In the genomic region with DNA sequence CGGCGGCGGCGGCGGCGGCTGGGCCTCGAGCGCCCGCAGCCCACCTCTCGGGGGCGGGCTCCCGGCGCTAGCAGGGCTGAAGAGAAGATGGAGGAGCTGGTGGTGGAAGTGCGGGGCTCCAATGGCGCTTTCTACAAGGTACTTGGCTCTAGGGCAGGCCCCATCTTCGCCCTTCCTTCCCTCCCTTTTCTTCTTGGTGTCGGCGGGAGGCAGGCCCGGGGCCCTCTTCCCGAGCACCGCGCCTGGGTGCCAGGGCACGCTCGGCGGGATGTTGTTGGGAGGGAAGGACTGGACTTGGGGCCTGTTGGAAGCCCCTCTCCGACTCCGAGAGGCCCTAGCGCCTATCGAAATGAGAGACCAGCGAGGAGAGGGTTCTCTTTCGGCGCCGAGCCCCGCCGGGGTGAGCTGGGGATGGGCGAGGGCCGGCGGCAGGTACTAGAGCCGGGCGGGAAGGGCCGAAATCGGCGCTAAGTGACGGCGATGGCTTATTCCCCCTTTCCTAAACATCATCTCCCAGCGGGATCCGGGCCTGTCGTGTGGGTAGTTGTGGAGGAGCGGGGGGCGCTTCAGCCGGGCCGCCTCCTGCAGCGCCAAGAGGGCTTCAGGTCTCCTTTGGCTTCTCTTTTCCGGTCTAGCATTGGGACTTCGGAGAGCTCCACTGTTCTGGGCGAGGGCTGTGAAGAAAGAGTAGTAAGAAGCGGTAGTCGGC, we compare ENCODE assay signal across 1 cellular context.
TF ChIP-seq lines count a peak whose summit lies in the region.

No MANE protein-coding gene starts in this region.

TF ChIP-seq in HEK293, 187 proteins besides CTCF, POLR2A, EP300 and RAD21 (continued from another document):
- TF ChIP-seq, protein P1, sequence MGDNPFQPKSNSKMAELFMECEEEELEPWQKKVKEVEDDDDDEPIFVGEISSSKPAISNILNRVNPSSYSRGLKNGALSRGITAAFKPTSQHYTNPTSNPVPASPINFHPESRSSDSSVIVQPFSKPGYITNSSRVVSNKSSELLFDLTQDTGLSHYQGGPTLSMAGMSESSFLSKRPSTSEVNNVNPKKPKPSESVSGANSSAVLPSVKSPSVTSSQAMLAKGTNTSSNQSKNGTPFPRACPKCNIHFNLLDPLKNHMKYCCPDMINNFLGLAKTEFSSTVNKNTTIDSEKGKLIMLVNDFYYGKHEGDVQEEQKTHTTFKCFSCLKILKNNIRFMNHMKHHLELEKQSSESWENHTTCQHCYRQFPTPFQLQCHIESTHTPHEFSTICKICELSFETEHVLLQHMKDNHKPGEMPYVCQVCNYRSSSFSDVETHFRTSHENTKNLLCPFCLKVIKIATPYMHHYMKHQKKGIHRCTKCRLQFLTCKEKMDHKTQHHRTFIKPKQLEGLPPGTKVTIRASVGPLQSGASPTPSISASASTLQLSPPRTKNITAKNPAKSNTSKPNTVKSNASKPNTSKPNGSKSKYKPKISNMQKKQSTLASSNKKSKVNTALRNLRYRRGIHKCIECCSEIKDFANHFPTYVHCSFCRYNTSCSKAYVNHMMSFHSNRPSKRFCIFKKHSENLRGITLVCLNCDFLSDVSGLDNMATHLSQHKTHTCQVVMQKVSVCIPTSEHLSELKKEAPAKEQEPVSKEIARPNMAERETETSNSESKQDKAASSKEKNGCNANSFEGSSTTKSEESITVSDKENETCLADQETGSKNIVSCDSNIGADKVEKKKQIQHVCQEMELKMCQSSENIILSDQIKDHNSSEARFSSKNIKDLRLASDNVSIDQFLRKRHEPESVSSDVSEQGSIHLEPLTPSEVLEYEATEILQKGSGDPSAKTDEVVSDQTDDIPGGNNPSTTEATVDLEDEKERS (tag by site-specific recombination; IDR thresholded peaks at IDR 0.05): no peak
- TF ChIP-seq, protein P2, sequence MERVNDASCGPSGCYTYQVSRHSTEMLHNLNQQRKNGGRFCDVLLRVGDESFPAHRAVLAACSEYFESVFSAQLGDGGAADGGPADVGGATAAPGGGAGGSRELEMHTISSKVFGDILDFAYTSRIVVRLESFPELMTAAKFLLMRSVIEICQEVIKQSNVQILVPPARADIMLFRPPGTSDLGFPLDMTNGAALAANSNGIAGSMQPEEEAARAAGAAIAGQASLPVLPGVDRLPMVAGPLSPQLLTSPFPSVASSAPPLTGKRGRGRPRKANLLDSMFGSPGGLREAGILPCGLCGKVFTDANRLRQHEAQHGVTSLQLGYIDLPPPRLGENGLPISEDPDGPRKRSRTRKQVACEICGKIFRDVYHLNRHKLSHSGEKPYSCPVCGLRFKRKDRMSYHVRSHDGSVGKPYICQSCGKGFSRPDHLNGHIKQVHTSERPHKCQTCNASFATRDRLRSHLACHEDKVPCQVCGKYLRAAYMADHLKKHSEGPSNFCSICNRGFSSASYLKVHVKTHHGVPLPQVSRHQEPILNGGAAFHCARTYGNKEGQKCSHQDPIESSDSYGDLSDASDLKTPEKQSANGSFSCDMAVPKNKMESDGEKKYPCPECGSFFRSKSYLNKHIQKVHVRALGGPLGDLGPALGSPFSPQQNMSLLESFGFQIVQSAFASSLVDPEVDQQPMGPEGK (tag by site-specific recombination; IDR thresholded peaks at IDR 0.05): no peak
- TF ChIP-seq ZNF433 (tag by site-specific recombination; IDR thresholded peaks at IDR 0.05; ENCODE audit: low read depth) (no peak), SP3 (tag by site-specific recombination; IDR thresholded peaks at IDR 0.05) (no peak), OSR2 (tag by site-specific recombination; IDR thresholded peaks at IDR 0.05) (no peak), HOXD13 (CRISPR knock-in tag; IDR thresholded peaks at IDR 0.05; ENCODE audit: borderline replicate concordance) (no peak), ZBTB20 (tag by site-specific recombination; IDR thresholded peaks at IDR 0.05) (peak; percentile 87), ZNF830 (tag by site-specific recombination; IDR thresholded peaks at IDR 0.05; ENCODE audit: low read depth) (no peak), ZNF146 (tag by site-specific recombination; IDR thresholded peaks at IDR 0.05) (no peak), ZSCAN4 (tag by site-specific recombination; IDR thresholded peaks at IDR 0.05) (no peak)
- TF ChIP-seq, protein P3, sequence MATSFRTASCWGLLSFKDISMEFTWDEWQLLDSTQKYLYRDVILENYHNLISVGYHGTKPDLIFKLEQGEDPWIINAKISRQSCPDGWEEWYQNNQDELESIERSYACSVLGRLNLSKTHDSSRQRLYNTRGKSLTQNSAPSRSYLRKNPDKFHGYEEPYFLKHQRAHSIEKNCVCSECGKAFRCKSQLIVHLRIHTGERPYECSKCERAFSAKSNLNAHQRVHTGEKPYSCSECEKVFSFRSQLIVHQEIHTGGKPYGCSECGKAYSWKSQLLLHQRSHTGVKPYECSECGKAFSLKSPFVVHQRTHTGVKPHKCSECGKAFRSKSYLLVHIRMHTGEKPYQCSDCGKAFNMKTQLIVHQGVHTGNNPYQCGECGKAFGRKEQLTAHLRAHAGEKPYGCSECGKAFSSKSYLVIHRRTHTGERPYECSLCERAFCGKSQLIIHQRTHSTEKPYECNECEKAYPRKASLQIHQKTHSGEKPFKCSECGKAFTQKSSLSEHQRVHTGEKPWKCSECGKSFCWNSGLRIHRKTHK (tag by site-specific recombination; IDR thresholded peaks at IDR 0.05): no peak
